ENCODE assay signal across 11 cellular contexts in genomic region chr17:15958484-15958854, GRCh38. TPM values are rescaled to one million over a fixed set of nuclear protein-coding genes. Genes with fewer than 3 reads are reported as not detected.
DNase-seq lines count a peak whose midpoint lies in the region; ATAC-seq, FAIRE-seq and TF ChIP-seq lines count a peak whose summit lies in the region.
"Had no signal": no experiment of that assay in that cellular context is flagged by ENCODE, and none has a peak within 500 bp of the region (broad histone marks: within the 10 kb centered on the region; RNA-seq: fewer than 3 reads in every experiment).

No MANE protein-coding gene starts in this region.

- H4K5ac ChIP-seq in IMR-90 (ENCODE audit: low read depth, low read length): peak overlapping the region; percentile 89

- H4K8ac ChIP-seq in IMR-90 (ENCODE audit: low read depth in 2 of 2, low read length in 2 of 2): peak overlapping the region; percentile 66 to 82

- TF ChIP-seq RAD21 in IMR-90 (IDR thresholded peaks at IDR 0.05; ENCODE audit: low read length): no peak

- CTCF ChIA-PET in IMR-90 (lab: Yijun Ruan, JAX): interaction anchor here (0.6 kb wide), 1 partner anchor 13 kb away, joined by 3 read pairs; no protein-coding TSS in a partner anchor
- CTCF ChIA-PET in CD4-positive, alpha-beta T cell (lab: Charles Lee): interaction anchor here (1.8 kb wide), 1 partner anchor 14 kb away, joined by 6 read pairs; the partner anchor contains the start of gene ADORA2B

- peak overlapping the region; percentile 96 for H3K4ac ChIP-seq in IMR-90 (ENCODE audit: low read depth, low read length)

- H3K4me1 Mint-ChIP-seq in activated naive CD8-positive, alpha-beta T cell treated with anti-CD3 and anti-CD28 coated beads, Interleukin-2, amount 10 ng/mL, durations not matched to agents 7 days and 5 days: peaks cover 36% of the 10 kb centered on the region
- peaks cover 8% of the 10 kb centered on the region for H3K4me1 Mint-ChIP-seq in CD4-positive, alpha-beta T cell (ENCODE audit: low read depth)

- no peak for TF ChIP-seq POLR2A in IMR-90 (IDR thresholded peaks at IDR 0.05; ENCODE audit: low read depth, low read length)

- dilution Hi-C loops in IMR-90 (cut with HindIII; ENCODE audit: low sequenced_read_pairs, unreplicated experiment): no loop called here

- no peaks in the 10 kb centered on the region for H3K27me3 ChIP-seq in BLaER1 treated with 17β-estradiol and CSF1 and Interleukin-3, amounts not matched to agents 10 nM and 100 nM
- H3K27me3 ChIP-seq in IMR-90 (ENCODE audit: control insufficient read depth, insufficient read depth, low read length): no peaks in the 10 kb centered on the region
- H3K27me3 ChIP-seq in CD4-positive, alpha-beta T cell (ENCODE audit: control insufficient read depth, insufficient read depth, low read length): no peaks in the 10 kb centered on the region

- peak overlapping the region; percentile 93 for H4K91ac ChIP-seq in IMR-90 (ENCODE audit: insufficient read depth, low read depth, low read length)

- peak overlapping the region in 1 of 10 experiments; percentile 10; a peak in 2 of 20 replicates for H3K4me3 ChIP-seq in BLaER1 treated with 17β-estradiol and CSF1 and Interleukin-3, amounts not matched to agents 10 nM and 100 nM
- H3K4me3 ChIP-seq in IMR-90 (ENCODE audit: insufficient read depth, low read depth, low read length) (no peak overlapping the region), mesodermal cell (ENCODE audit: extremely low read depth, insufficient read depth, low read length, poor library complexity, severe bottlenecking) (no peak overlapping the region), kidney (ENCODE audit: low read length in 2 of 2) (no peak overlapping the region)
- H3K4me3 ChIP-seq: prostate gland had no signal

- H3K23ac ChIP-seq in IMR-90 (ENCODE audit: low read depth, low read length): peak overlapping the region; percentile 93; the same call in 1 of the 2 replicates

- peak overlapping the region; percentile 97 for H2AK5ac ChIP-seq in IMR-90 (ENCODE audit: low read depth, low read length)

- H3K27ac ChIP-seq in BLaER1 treated with 17β-estradiol and CSF1 and Interleukin-3, amounts not matched to agents 10 nM and 100 nM: peak overlapping the region in 10 of 11 experiments; percentile 67 to 95 (median 92); a peak in 21 of 22 replicates
- H3K27ac ChIP-seq in IMR-90 (ENCODE audit: insufficient read depth, low read length) (peak overlapping the region; percentile 87), mesodermal cell (ENCODE audit: low read depth, low read length, severe bottlenecking) (peak overlapping the region; percentile 77), substantia nigra (ENCODE audit: low read depth, low read length, poor library complexity, severe bottlenecking) (no peak overlapping the region), kidney (ENCODE audit: low read depth in 2 of 2, low read length in 2 of 2) (no peak overlapping the region)
- no peak overlapping the region for H3K27ac ChIP-seq in CD4-positive, alpha-beta T cell (ENCODE audit: low read depth, low read length)
- H3K27ac ChIP-seq: prostate gland had no signal

- peak overlapping the region; percentile 66 for H3K4me3 Mint-ChIP-seq in activated naive CD8-positive, alpha-beta T cell treated with anti-CD3 and anti-CD28 coated beads, Interleukin-2, amount 10 ng/mL, durations not matched to agents 7 days and 5 days
- no peak overlapping the region for H3K4me3 Mint-ChIP-seq in CD4-positive, alpha-beta T cell

- peak overlapping the region; percentile 47 to 90 (median 81) for H3K4me2 ChIP-seq in BLaER1 treated with 17β-estradiol and CSF1 and Interleukin-3, amounts not matched to agents 10 nM and 100 nM
- H3K4me2 ChIP-seq in IMR-90 (ENCODE audit: low read depth, low read length): peak overlapping the region; percentile 88; the same call in 1 of the 2 replicates

- in situ Hi-C loops in IMR-90 (cut with MboI; ENCODE audit: low sequenced_read_pairs): loop anchor here (25.0 kb wide), 1 partner anchor 696 kb away; the partner anchor contains the start of gene PMP22

- H3K9me3 ChIP-seq in BLaER1 treated with 17β-estradiol and CSF1 and Interleukin-3, amounts not matched to agents 10 nM and 100 nM (replicated peaks in 1 of 11): no peaks in the 10 kb centered on the region; a peak in 1 of 22 replicates
- H3K9me3 ChIP-seq in IMR-90 (ENCODE audit: control insufficient read depth, insufficient read depth, low read length) (no peaks in the 10 kb centered on the region), mesodermal cell (ENCODE audit: control insufficient read depth, low read length) (no peaks in the 10 kb centered on the region), kidney (ENCODE audit: control insufficient read depth in 1 of 2, low read length in 2 of 2) (no peaks in the 10 kb centered on the region)
- H3K9me3 ChIP-seq in CD4-positive, alpha-beta T cell (ENCODE audit: control insufficient read depth, low read length): no peaks in the 10 kb centered on the region
- H3K9me3 ChIP-seq: prostate gland had no signal

- intact Hi-C loops in IMR-90 (cut with micrococcal nuclease): no loop called here
- intact Hi-C loops in kidney (cut with DNase I): no loop called here
- intact Hi-C loops in CD4-positive, alpha-beta T cell (cut with DNase I, micrococcal nuclease): no loop called here

- no peak for FAIRE-seq in kidney (lab: Jason Lieb, UNC)

- peaks cover 17 to 91% (median 62%) of the 10 kb centered on the region in 10 experiments for H3K4me1 ChIP-seq in BLaER1 treated with 17β-estradiol and CSF1 and Interleukin-3, amounts not matched to agents 10 nM and 100 nM
- H3K4me1 ChIP-seq in IMR-90 (ENCODE audit: control insufficient read depth, insufficient read depth, low read length) (peaks cover 22% of the 10 kb centered on the region), mesodermal cell (ENCODE audit: control insufficient read depth, insufficient read depth, low read length, poor library complexity, severe bottlenecking) (peaks cover 23% of the 10 kb centered on the region), kidney (ENCODE audit: control insufficient read depth in 1 of 2, insufficient read depth in 1 of 2, low read depth in 1 of 2, low read length in 2 of 2) (no peaks in the 10 kb centered on the region)
- H3K4me1 ChIP-seq: prostate gland had no signal

- peaks cover 0 to 7% (median 0%) of the 10 kb centered on the region in 11 experiments; a peak in 2 of 22 replicates for H3K36me3 ChIP-seq in BLaER1 treated with 17β-estradiol and CSF1 and Interleukin-3, amounts not matched to agents 10 nM and 100 nM
- no peaks in the 10 kb centered on the region for H3K36me3 ChIP-seq in IMR-90 (ENCODE audit: control insufficient read depth, insufficient read depth, low read length)
- H3K36me3 ChIP-seq in mesodermal cell (ENCODE audit: control insufficient read depth, insufficient read depth, low read length): no peaks in the 10 kb centered on the region
- no peaks in the 10 kb centered on the region for H3K36me3 ChIP-seq in kidney (ENCODE audit: control insufficient read depth in 1 of 2, insufficient read depth in 2 of 2, low read length in 2 of 2)
- H3K36me3 ChIP-seq: prostate gland had no signal

- peak overlapping the region; percentile 96 for H2BK5ac ChIP-seq in IMR-90 (ENCODE audit: low read depth, low read length, poor library complexity, severe bottlenecking)

- peak overlapping the region; percentile 97 for H3K18ac ChIP-seq in IMR-90 (ENCODE audit: low read depth, low read length)

- no peaks in the 10 kb centered on the region for H3K9me3 Mint-ChIP-seq in activated naive CD8-positive, alpha-beta T cell treated with anti-CD3 and anti-CD28 coated beads, Interleukin-2, amount 10 ng/mL, durations not matched to agents 7 days and 5 days
- H3K9me3 Mint-ChIP-seq in CD4-positive, alpha-beta T cell: no peaks in the 10 kb centered on the region

- no peaks in the 10 kb centered on the region; a peak in 1 of 22 replicates for H4K20me1 ChIP-seq in BLaER1 treated with 17β-estradiol and CSF1 and Interleukin-3, amounts not matched to agents 10 nM and 100 nM
- H4K20me1 ChIP-seq in IMR-90 (ENCODE audit: insufficient read depth, low read length): peaks cover 7% of the 10 kb centered on the region

- H2AFZ ChIP-seq in IMR-90 (replicated peaks; ENCODE audit: low read length, poor library complexity): peak overlapping the region; percentile 11

- peak overlapping the region in 10 of 11 experiments; percentile 47 to 80 (median 76); a peak in 18 of 22 replicates for H3K9ac ChIP-seq in BLaER1 treated with 17β-estradiol and CSF1 and Interleukin-3, amounts not matched to agents 10 nM and 100 nM
- H3K9ac ChIP-seq in IMR-90 (ENCODE audit: low read depth, low read length) (peak overlapping the region; percentile 55), kidney (ENCODE audit: low read length in 2 of 2) (no peak overlapping the region)

- WGBS in IMR-90 (ENCODE audit: extremely low coverage in 2 of 2, insufficient read length in 1 of 2), 2 experiments: 92% methylated on average over 4 of the region's 4 CpGs; no CpG with 5 or more reads in 1 of the 2 experiments
- 91 to 98% methylated on average over 4 of the region's 4 CpGs for WGBS in mesodermal cell (ENCODE audit: insufficient coverage in 2 of 2), 2 experiments

- DNase-seq in IMR-90 (no peak), substantia nigra (lab: John Stamatoyannopoulos, UW) (no peak), kidney (no peak)
- no peak for DNase-seq in activated naive CD8-positive, alpha-beta T cell treated with anti-CD3 and anti-CD28 coated beads, Interleukin-2, amount 10 ng/mL, durations not matched to agents 7 days and 5 days
- no peak for DNase-seq in CD4-positive, alpha-beta T cell
- DNase-seq: caudate nucleus, T1000 had no signal

- peak overlapping the region; percentile 88 for H2BK15ac ChIP-seq in IMR-90 (ENCODE audit: low read depth, low read length)

- POLR2A ChIA-PET in IMR-90 (lab: Charles Lee; ENCODE audit: unreplicated experiment): interaction anchor here (1.1 kb wide), 1 partner anchor 9 kb away, joined by 5 read pairs; no protein-coding TSS in a partner anchor
- POLR2A ChIA-PET in activated naive CD8-positive, alpha-beta T cell treated with anti-CD3 and anti-CD28 coated beads, Interleukin-2, amount 10 ng/mL, durations not matched to agents 7 days and 5 days (lab: Charles Lee): interaction anchor here (1.5 to 2.1 kb wide), 2 partner anchors 13 to 41 kb away, joined by 9 to 14 read pairs; partner anchors contain the start of genes ADORA2B, TTC19 and ZSWIM7
- POLR2A ChIA-PET in CD4-positive, alpha-beta T cell (lab: Charles Lee): no interaction called here

- peak overlapping the region; percentile 77 for H3K56ac ChIP-seq in IMR-90 (ENCODE audit: extremely low read depth, insufficient read depth, low read length)

- TF ChIP-seq CTCF in IMR-90 (conservative IDR thresholded peaks at IDR 0.05; ENCODE audit: low read depth, low read length): no peak
- no peak for TF ChIP-seq CTCF in kidney (IDR thresholded peaks at IDR 0.05; ENCODE audit: borderline replicate concordance, extremely low read depth, insufficient read depth)
- no peak for TF ChIP-seq CTCF in CD4-positive, alpha-beta T cell (IDR thresholded peaks at IDR 0.05)

- ATAC-seq in IMR-90 (ENCODE audit: low read depth) (no peak), HG02798 (IDR thresholded peaks at IDR 0.05; ENCODE audit: poor library complexity, unreplicated experiment) (no peak)
- ATAC-seq in activated naive CD8-positive, alpha-beta T cell treated with anti-CD3 and anti-CD28 coated beads, Interleukin-2, amount 10 ng/mL, durations not matched to agents 7 days and 5 days (ENCODE audit: low read depth): no peak
- no peak for ATAC-seq in CD4-positive, alpha-beta T cell (ENCODE audit: poor library complexity)

- H2BK120ac ChIP-seq in IMR-90 (ENCODE audit: low read depth, low read length): peak overlapping the region; percentile 95

- H3K9me1 ChIP-seq in IMR-90 (ENCODE audit: insufficient read depth, low read length): peaks cover 14% of the 10 kb centered on the region

- H3K36me3 Mint-ChIP-seq in activated naive CD8-positive, alpha-beta T cell treated with anti-CD3 and anti-CD28 coated beads, Interleukin-2, amount 10 ng/mL, durations not matched to agents 7 days and 5 days: peaks cover 8% of the 10 kb centered on the region
- H3K36me3 Mint-ChIP-seq in CD4-positive, alpha-beta T cell (ENCODE audit: low read depth): no peaks in the 10 kb centered on the region

- H3K27ac Mint-ChIP-seq in activated naive CD8-positive, alpha-beta T cell treated with anti-CD3 and anti-CD28 coated beads, Interleukin-2, amount 10 ng/mL, durations not matched to agents 7 days and 5 days: peak overlapping the region; percentile 91
- H3K27ac Mint-ChIP-seq in CD4-positive, alpha-beta T cell: no peak overlapping the region

- no TSS peak for BruUV-seq in IMR-90 (replicated peaks; lab: Mats Ljungman, UMichigan)

- H3K14ac ChIP-seq in IMR-90 (replicated peaks; ENCODE audit: low read depth, low read length): peak overlapping the region; percentile 97

- H3K79me1 ChIP-seq in IMR-90 (ENCODE audit: low read depth in 1 of 2, low read length in 2 of 2): peaks cover 13 to 29% of the 10 kb centered on the region in 2 experiments; a peak in 3 of 4 replicates

- H2AK9ac ChIP-seq in IMR-90 (replicated peaks; ENCODE audit: low read depth, low read length, poor library complexity): peak overlapping the region; percentile 8

- H2BK20ac ChIP-seq in IMR-90 (ENCODE audit: low read depth, low read length): peak overlapping the region; percentile 99

- peaks cover 3% of the 10 kb centered on the region for H3K27me3 Mint-ChIP-seq in activated naive CD8-positive, alpha-beta T cell treated with anti-CD3 and anti-CD28 coated beads, Interleukin-2, amount 10 ng/mL, durations not matched to agents 7 days and 5 days
- H3K27me3 Mint-ChIP-seq in CD4-positive, alpha-beta T cell: no peaks in the 10 kb centered on the region

RNA-seq across cellular contexts. Expression of gene ADORA2B, which starts 13.5 kb away (rescaled TPM):
- total RNA-seq in IMR-90 (2012; rRNA removed) (5.2 and 5.8 TPM in 2 replicates), kidney (0.60 TPM)
- polyA plus RNA-seq in IMR-90 (2012; rRNA removed) (5.5 and 6.1 TPM in 2 replicates), kidney (ENCODE audit: insufficient read depth, low read depth, low replicate concordance) (not detected)
- 2.7 and 7.4 TPM in 2 replicates for polyA plus RNA-seq in IMR-90 (2012; cell fraction: cytosol; rRNA removed)
- polyA plus RNA-seq in IMR-90 (2012; cell fraction: nucleus; rRNA removed; ENCODE audit: low replicate concordance): 2.3 and 3.4 TPM in 2 replicates
- 1 to 10 TPM; 4.1 to 4.2 TPM for total RNA-seq in activated naive CD8-positive, alpha-beta T cell treated with anti-CD3 and anti-CD28 coated beads, Interleukin-2, amount 10 ng/mL, durations not matched to agents 7 days and 5 days
- 4.0 TPM for polyA plus RNA-seq in mesodermal cell (2013, experiment 1 of 2)
- polyA plus RNA-seq in mesodermal cell (2013, experiment 2 of 2): 4.2 TPM
- total RNA-seq in CD4-positive, alpha-beta T cell: not detected

RNA-seq across cellular contexts. Expression of gene ZSWIM7, which starts 41.0 kb away (rescaled TPM):
- total RNA-seq in IMR-90 (2012; rRNA removed) (6.8 and 7.2 TPM in 2 replicates), kidney (21.0 TPM)
- polyA plus RNA-seq in IMR-90 (2012; rRNA removed) (12.0 and 12.1 TPM in 2 replicates), kidney (ENCODE audit: insufficient read depth, low read depth, low replicate concordance) (66.7 TPM)
- polyA plus RNA-seq in IMR-90 (2012; cell fraction: cytosol; rRNA removed): 10.1 and 14.0 TPM in 2 replicates
- 12.9 and 28.1 TPM in 2 replicates for polyA plus RNA-seq in IMR-90 (2012; cell fraction: nucleus; rRNA removed; ENCODE audit: low replicate concordance)
- 10 to 100 TPM; 19.6 to 21.8 TPM for total RNA-seq in activated naive CD8-positive, alpha-beta T cell treated with anti-CD3 and anti-CD28 coated beads, Interleukin-2, amount 10 ng/mL, durations not matched to agents 7 days and 5 days
- 48.1 TPM for polyA plus RNA-seq in mesodermal cell (2013, experiment 1 of 2)
- polyA plus RNA-seq in mesodermal cell (2013, experiment 2 of 2): 48.6 TPM
- total RNA-seq in CD4-positive, alpha-beta T cell: 10 to 100 TPM; 11.3 to 13.0 TPM

RNA-seq across cellular contexts. Expression of gene TTC19, which starts 41.2 kb away (rescaled TPM):
- total RNA-seq in IMR-90 (2012; rRNA removed): 12.9 and 19.2 TPM in 2 replicates
- 6.0 and 8.3 TPM in 2 replicates for polyA plus RNA-seq in IMR-90 (2012; rRNA removed)
- 2.3 and 6.1 TPM in 2 replicates for polyA plus RNA-seq in IMR-90 (2012; cell fraction: cytosol; rRNA removed)
- polyA plus RNA-seq in IMR-90 (2012; cell fraction: nucleus; rRNA removed; ENCODE audit: low replicate concordance): 5.9 and 8.4 TPM in 2 replicates
- 10 to 100 TPM; 32.5 to 36.7 TPM for total RNA-seq in activated naive CD8-positive, alpha-beta T cell treated with anti-CD3 and anti-CD28 coated beads, Interleukin-2, amount 10 ng/mL, durations not matched to agents 7 days and 5 days
- 28.6 TPM for polyA plus RNA-seq in mesodermal cell (2013, experiment 1 of 2)
- 29.1 TPM for polyA plus RNA-seq in mesodermal cell (2013, experiment 2 of 2)
- total RNA-seq in kidney: 47.7 TPM
- polyA plus RNA-seq in kidney (ENCODE audit: insufficient read depth, low read depth, low replicate concordance): 42.0 TPM
- total RNA-seq in CD4-positive, alpha-beta T cell: 10 to 100 TPM; 57.8 to 66.7 TPM

Comparison
In these comparisons a context has a peak if more than half of its experiments do, and no peak if none do; other contexts are left out.
1. H3K27ac ChIP-seq: peak in BLaER1 treated with 17β-estradiol and CSF1 and Interleukin-3, amounts not matched to agents 10 nM and 100 nM (10 of 11), IMR-90 (single experiment) and mesodermal cell (single experiment); none in substantia nigra (single experiment), kidney (0 of 2) and CD4-positive, alpha-beta T cell (single experiment).
2. H3K9ac ChIP-seq: peak in BLaER1 treated with 17β-estradiol and CSF1 and Interleukin-3, amounts not matched to agents 10 nM and 100 nM (10 of 11) and IMR-90 (single experiment); none in kidney (0 of 2).